ENCODE assay signal across 18 cellular contexts in genomic region chr9:113185271-113185670, GRCh38.
"Had no signal": no experiment of that assay in that cellular context is flagged by ENCODE, and none has a peak within 500 bp of the region (broad histone marks: within the 10 kb centered on the region; RNA-seq: fewer than 3 reads in every experiment).

No MANE protein-coding gene starts in this region.

- H3K27ac Mint-ChIP-seq: activated T-cell treated with anti-CD3 and anti-CD28 coated beads, Interleukin-2, amount 50 U/mL, for 72 hours; endodermal cell; mesothelial cell of epicardium had no signal

- H3K27me3 ChIP-seq: adrenal gland, body of pancreas, esophagus squamous epithelium, gastroesophageal sphincter, pancreas, thyroid gland, vagina had no signal

- H3K27ac ChIP-seq: adrenal gland, body of pancreas, esophagus squamous epithelium, gastroesophageal sphincter, pancreas, thyroid gland, vagina had no signal

- H3K27me3 Mint-ChIP-seq: activated CD4-positive, alpha-beta memory T cell treated with anti-CD3 and anti-CD28 coated beads, Interleukin-2, amount 10 ng/mL, durations not matched to agents 7 days and 5 days; central memory CD8-positive, alpha-beta T cell had no signal

- H3K9me3 Mint-ChIP-seq: activated CD4-positive, alpha-beta memory T cell treated with anti-CD3 and anti-CD28 coated beads, Interleukin-2, amount 10 ng/mL, durations not matched to agents 7 days and 5 days; activated T-cell treated with anti-CD3 and anti-CD28 coated beads, Interleukin-2, amount 50 U/mL, for 72 hours; central memory CD8-positive, alpha-beta T cell; endodermal cell; mesothelial cell of epicardium; neural crest cell had no signal

- H3K4me3 ChIP-seq: adrenal gland, body of pancreas, esophagus squamous epithelium, gastroesophageal sphincter, pancreas, thyroid gland, vagina had no signal

- ATAC-seq: body of pancreas, gastroesophageal sphincter, left ventricle myocardium superior, pancreas had no signal

- H3K4me1 ChIP-seq: body of pancreas, gastroesophageal sphincter, pancreas had no signal

- H3K4me3 Mint-ChIP-seq: activated CD4-positive, alpha-beta memory T cell treated with anti-CD3 and anti-CD28 coated beads, Interleukin-2, amount 10 ng/mL, durations not matched to agents 7 days and 5 days; activated T-cell treated with anti-CD3 and anti-CD28 coated beads, Interleukin-2, amount 50 U/mL, for 72 hours; central memory CD8-positive, alpha-beta T cell; endodermal cell; mesothelial cell of epicardium; neural crest cell had no signal

- H3K9me3 ChIP-seq: adrenal gland, body of pancreas, esophagus squamous epithelium, gastroesophageal sphincter, pancreas, thyroid gland, vagina had no signal

- H3K4me1 Mint-ChIP-seq: endodermal cell, mesothelial cell of epicardium, neural crest cell had no signal

- DNase-seq: activated CD4-positive, alpha-beta memory T cell treated with anti-CD3 and anti-CD28 coated beads, Interleukin-2, amount 10 ng/mL, durations not matched to agents 7 days and 5 days; activated CD4-positive, alpha-beta T cell treated with anti-CD3 and anti-CD28 coated beads for 1 hour; activated T-cell treated with anti-CD3 and anti-CD28 coated beads, Interleukin-2, amount 50 U/mL, for 72 hours; adrenal gland; body of pancreas; endodermal cell; esophagus squamous epithelium; kidney; left ventricle myocardium superior; pancreas; stimulated activated CD4-positive, alpha-beta T cell treated with anti-CD3 and anti-CD28 coated beads, Interleukin-4, amount 100 ng/mL, for 24 hours; T1000; thyroid gland had no signal
